Comparison of ENCODE assay signal across 11 cellular contexts in genomic region chr1:39131940-39132339, GRCh38.
DNase-seq lines count a peak whose midpoint lies in the region; ATAC-seq and TF ChIP-seq lines count a peak whose summit lies in the region.
"Had no signal": no experiment of that assay in that cellular context is flagged by ENCODE, and none has a peak within 500 bp of the region (broad histone marks: within the 10 kb centered on the region; RNA-seq: fewer than 3 reads in every experiment).

No MANE protein-coding gene starts in this region.

- 80 to 85% (median 82%) methylated on average over 2 of the region's 2 CpGs for WGBS in spleen, 5 donors

- H3K9me3 ChIP-seq in HEK293 (ENCODE audit: control insufficient read depth, insufficient read depth, low read depth, low read length) (no peaks in the 10 kb centered on the region), ascending aorta (no peaks in the 10 kb centered on the region), left lung (no peaks in the 10 kb centered on the region), spleen (no peaks in the 10 kb centered on the region)
- H3K9me3 ChIP-seq: mucosa of descending colon had no signal

- ATAC-seq in left lung: no peak
- ATAC-seq: mucosa of descending colon, T-cell had no signal

- POLR2A ChIA-PET in HEK293 (lab: Yijun Ruan, JAX): interaction anchor here (1.3 to 1.7 kb wide), 3 partner anchors 10 to 60 kb away, joined by 3 to 7 read pairs (median 4); no protein-coding TSS in a partner anchor

- no peaks in the 10 kb centered on the region for H3K36me3 ChIP-seq in HEK293 (ENCODE audit: control insufficient read depth in 2 of 2, insufficient read depth in 1 of 2, low read length in 2 of 2)
- no peaks in the 10 kb centered on the region for H3K36me3 ChIP-seq in ascending aorta
- no peaks in the 10 kb centered on the region for H3K36me3 ChIP-seq in left lung
- H3K36me3 ChIP-seq in spleen: no peaks in the 10 kb centered on the region

- no peak for TF ChIP-seq CTCF in HEK293 (tag by site-specific recombination; IDR thresholded peaks at IDR 0.05)
- no peak for TF ChIP-seq CTCF in ascending aorta (IDR thresholded peaks at IDR 0.05)
- TF ChIP-seq CTCF in left lung (IDR thresholded peaks at IDR 0.05): no peak
- TF ChIP-seq CTCF in spleen (IDR thresholded peaks at IDR 0.05 in 8 of 11, conservative IDR thresholded peaks at IDR 0.05 in 3 of 11): no peak

- intact Hi-C loops in ascending aorta (cut with DNase I): loop anchor here (2.0 kb wide), 2 partner anchors 21 to 127 kb away; no protein-coding TSS in a partner anchor
- intact Hi-C loops in left lung (cut with DNase I): no loop called here
- intact Hi-C loops in spleen (cut with DNase I; ENCODE audit: low total_unique reads): no loop called here

- peaks cover 21% of the 10 kb centered on the region for H3K4me1 ChIP-seq in HEK293 (ENCODE audit: control insufficient read depth, insufficient read depth, low read length)
- peaks cover 4 to 38% of the 10 kb centered on the region in 2 donors for H3K4me1 ChIP-seq in ascending aorta
- peaks cover 41 to 80% of the 10 kb centered on the region in 2 donors for H3K4me1 ChIP-seq in left lung
- peaks cover 7 to 78% (median 44%) of the 10 kb centered on the region in 6 donors for H3K4me1 ChIP-seq in spleen

- no peak for TF ChIP-seq POLR2A in spleen (IDR thresholded peaks at IDR 0.05)

- H3K4me3 ChIP-seq in HEK293 (ENCODE audit: low read depth, low read length) (no peak overlapping the region), ascending aorta (no peak overlapping the region), left lung (no peak overlapping the region), spleen (no peak overlapping the region)
- H3K4me3 ChIP-seq: mucosa of descending colon had no signal

- DNase-seq in ascending aorta (ENCODE audit: low spot score in 2 of 2): no peak
- no peak for DNase-seq in left lung
- DNase-seq in spleen: no peak
- no peak for DNase-seq in MV-4-11 (lab: John Stamatoyannopoulos, UW)
- DNase-seq in dedifferentiated amniotic fluid mesenchymal stem cell (ENCODE audit: extremely low spot score): no peak
- no peak for DNase-seq in stimulated activated naive CD4-positive, alpha-beta T cell (lab: John Stamatoyannopoulos, UW)
- DNase-seq: activated CD4-positive, alpha-beta memory T cell treated with anti-CD3 and anti-CD28 coated beads, Interleukin-2, amount 10 ng/mL, durations not matched to agents 7 days and 5 days; mucosa of descending colon; NCI-H1436 treated with DMSO at 0.1 percent for 48 hours; T-cell had no signal

- CTCF ChIA-PET in HEK293 (lab: Yijun Ruan, JAX): interaction anchor here (0.6 to 4.5 kb wide), 10 partner anchors 8 to 797 kb away, joined by 3 to 56 read pairs (median 4); no protein-coding TSS in a partner anchor

- H3K27ac ChIP-seq in HEK293 (ENCODE audit: extremely low read depth, low read depth, low read length) (no peak overlapping the region), ascending aorta (peak overlapping the region; percentile 71 to 73), left lung (peak overlapping the region; percentile 79 to 86), spleen (peak overlapping the region in 7 of 8 donors; percentile 47 to 86 (median 81))

- no peaks in the 10 kb centered on the region for H3K27me3 ChIP-seq in ascending aorta
- H3K27me3 ChIP-seq in left lung: no peaks in the 10 kb centered on the region
- no peaks in the 10 kb centered on the region for H3K27me3 ChIP-seq in spleen (replicated peaks in 1 of 7)

TF ChIP-seq in HEK293, 187 proteins besides CTCF, POLR2A, EP300 and RAD21:
- TF ChIP-seq, protein P1, sequence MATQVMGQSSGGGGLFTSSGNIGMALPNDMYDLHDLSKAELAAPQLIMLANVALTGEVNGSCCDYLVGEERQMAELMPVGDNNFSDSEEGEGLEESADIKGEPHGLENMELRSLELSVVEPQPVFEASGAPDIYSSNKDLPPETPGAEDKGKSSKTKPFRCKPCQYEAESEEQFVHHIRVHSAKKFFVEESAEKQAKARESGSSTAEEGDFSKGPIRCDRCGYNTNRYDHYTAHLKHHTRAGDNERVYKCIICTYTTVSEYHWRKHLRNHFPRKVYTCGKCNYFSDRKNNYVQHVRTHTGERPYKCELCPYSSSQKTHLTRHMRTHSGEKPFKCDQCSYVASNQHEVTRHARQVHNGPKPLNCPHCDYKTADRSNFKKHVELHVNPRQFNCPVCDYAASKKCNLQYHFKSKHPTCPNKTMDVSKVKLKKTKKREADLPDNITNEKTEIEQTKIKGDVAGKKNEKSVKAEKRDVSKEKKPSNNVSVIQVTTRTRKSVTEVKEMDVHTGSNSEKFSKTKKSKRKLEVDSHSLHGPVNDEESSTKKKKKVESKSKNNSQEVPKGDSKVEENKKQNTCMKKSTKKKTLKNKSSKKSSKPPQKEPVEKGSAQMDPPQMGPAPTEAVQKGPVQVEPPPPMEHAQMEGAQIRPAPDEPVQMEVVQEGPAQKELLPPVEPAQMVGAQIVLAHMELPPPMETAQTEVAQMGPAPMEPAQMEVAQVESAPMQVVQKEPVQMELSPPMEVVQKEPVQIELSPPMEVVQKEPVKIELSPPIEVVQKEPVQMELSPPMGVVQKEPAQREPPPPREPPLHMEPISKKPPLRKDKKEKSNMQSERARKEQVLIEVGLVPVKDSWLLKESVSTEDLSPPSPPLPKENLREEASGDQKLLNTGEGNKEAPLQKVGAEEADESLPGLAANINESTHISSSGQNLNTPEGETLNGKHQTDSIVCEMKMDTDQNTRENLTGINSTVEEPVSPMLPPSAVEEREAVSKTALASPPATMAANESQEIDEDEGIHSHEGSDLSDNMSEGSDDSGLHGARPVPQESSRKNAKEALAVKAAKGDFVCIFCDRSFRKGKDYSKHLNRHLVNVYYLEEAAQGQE (tag by site-specific recombination; IDR thresholded peaks at IDR 0.05): peak; percentile 69
- TF ChIP-seq ZNF211 (tag by site-specific recombination; IDR thresholded peaks at IDR 0.05; ENCODE audit: low read depth) (no peak), SCRT2 (tag by site-specific recombination; IDR thresholded peaks at IDR 0.05) (peak; percentile 67)
